ENCODE assay signal across 8 cellular contexts in genomic region chr2:199911052-199911876, GRCh38. TPM values are rescaled to one million over a fixed set of nuclear protein-coding genes. Genes with fewer than 3 reads are reported as not detected.
DNase-seq lines count a peak whose midpoint lies in the region; ATAC-seq and TF ChIP-seq lines count a peak whose summit lies in the region.

Gene C2orf69, plus strand, starts transcription at chr2:199911293. Its CDS starts 146 bp downstream, at chr2:199911439.

- in situ Hi-C loops in transverse colon (cut with MboI; ENCODE audit: low pct_ligation_motif_present in 1 of 4, low pct_unique_long_range_greater_than_20kb in 1 of 4, low sequenced_read_pairs in 3 of 4), result no loop called here

- peak; percentile 99 for DNase-seq in GM12865 (ENCODE audit: low read depth)
- DNase-seq in NCI-H1417 treated with DMSO at 0.1 percent for 48 hours (lab: John Stamatoyannopoulos, UW), result peak; percentile 93
- peak; percentile 83 for DNase-seq in T follicular helper cell (ENCODE audit: low read depth)
- DNase-seq in adipocyte (ENCODE audit: low read depth), result peak; percentile 98
- peak; percentile 97 for DNase-seq in cardiac septum (ENCODE audit: low spot score)
- DNase-seq in trophoblast cell, result peak; percentile 95 to 98
- DNase-seq in transverse colon, result peak; percentile 98

- peak within 1 kb of the TSS; percentile 91 for H2AFZ ChIP-seq in trophoblast cell (ENCODE audit: insufficient read depth, low read length, poor library complexity)

- H4K12ac ChIP-seq in trophoblast cell (ENCODE audit: low read depth, low read length), result peak within 1 kb of the TSS; percentile 57

- no peak within 1 kb of the TSS for H2BK12ac ChIP-seq in trophoblast cell (ENCODE audit: low read length)

- TF ChIP-seq CTCF in GM12865 (IDR thresholded peaks at IDR 0.05; ENCODE audit: insufficient read depth, low read depth, low read length, missing control alignments) (no peak), transverse colon (IDR thresholded peaks at IDR 0.05) (peak in 3 of 5 experiments; percentile 6 to 24 (median 15))

- H3K4ac ChIP-seq in trophoblast cell (ENCODE audit: low read depth, low read length), result peak within 1 kb of the TSS; percentile 45

- peak; percentile 93 for ATAC-seq in HG02763 (IDR thresholded peaks at IDR 0.05; ENCODE audit: unreplicated experiment)

- peak within 1 kb of the TSS; percentile 99 for H3K4me3 ChIP-seq in GM12865 (ENCODE audit: low read depth, low read length)
- H3K4me3 ChIP-seq in adipocyte (ENCODE audit: low read length), result peak within 1 kb of the TSS; percentile 99
- H3K4me3 ChIP-seq in trophoblast cell (ENCODE audit: low read depth, low read length), result peak within 1 kb of the TSS; percentile 89
- peak within 1 kb of the TSS; percentile 76 to 95 (median 86) for H3K4me3 ChIP-seq in transverse colon

- peak; percentile 89 for TF ChIP-seq POLR2A in transverse colon (IDR thresholded peaks at IDR 0.05)

- no CpG with 5 or more reads among the region's 85 CpGs for WGBS in trophoblast cell (ENCODE audit: extremely low coverage, insufficient coverage, insufficient read length)
- WGBS in transverse colon (ENCODE audit: low coverage in 1 of 2), 2 donors, result 0 to 1% methylated on average over 1 to 67 of the region's 85 CpGs

- peak within 1 kb of the TSS; percentile 71 for H3K18ac ChIP-seq in trophoblast cell (ENCODE audit: low read length)

- H3K4me1 ChIP-seq in adipocyte (ENCODE audit: control insufficient read depth, insufficient read depth, low read length) (peaks cover 20% of the 10 kb centered on the region), trophoblast cell (ENCODE audit: control insufficient read depth in 1 of 2, insufficient read depth in 2 of 2, low read length in 2 of 2) (peaks cover 0 to 3% of the 10 kb centered on the region in 2 experiments), transverse colon (peaks cover 11 to 25% (median 17%) of the 10 kb centered on the region in 4 donors)

- H3K4me2 ChIP-seq in trophoblast cell (ENCODE audit: low read length), result peak within 1 kb of the TSS; percentile 76

- H3K9me3 ChIP-seq in adipocyte (ENCODE audit: control insufficient read depth, low read length) (no peaks in the 10 kb centered on the region), trophoblast cell (ENCODE audit: insufficient read depth, low read depth, low read length) (no peaks in the 10 kb centered on the region), transverse colon (no peaks in the 10 kb centered on the region)

- H3K23ac ChIP-seq in trophoblast cell (ENCODE audit: low read length), result no peak within 1 kb of the TSS

- H2BK5ac ChIP-seq in trophoblast cell (ENCODE audit: low read depth, low read length, poor library complexity), result peak within 1 kb of the TSS; percentile 73

- H3K14ac ChIP-seq in trophoblast cell (ENCODE audit: low read length), result peak within 1 kb of the TSS; percentile 83

- peaks cover 11% of the 10 kb centered on the region for H3K79me2 ChIP-seq in trophoblast cell (ENCODE audit: control insufficient read depth, insufficient read depth, low read length, poor library complexity)

- no peak for TF ChIP-seq EP300 in transverse colon (IDR thresholded peaks at IDR 0.05; ENCODE audit: low read depth)

- H2BK120ac ChIP-seq in trophoblast cell (ENCODE audit: insufficient read depth, low read length, poor library complexity), result peak within 1 kb of the TSS; percentile 6

- peak within 1 kb of the TSS; percentile 40 for H4K91ac ChIP-seq in trophoblast cell (ENCODE audit: low read depth, low read length)

- peaks cover 7% of the 10 kb centered on the region for H3K79me1 ChIP-seq in trophoblast cell (ENCODE audit: low read length)

- H3K27me3 ChIP-seq in adipocyte (replicated peaks; ENCODE audit: control insufficient read depth, insufficient read depth, low read length) (no peaks in the 10 kb centered on the region), trophoblast cell (ENCODE audit: insufficient read depth, low read length) (no peaks in the 10 kb centered on the region), transverse colon (no peaks in the 10 kb centered on the region)

- H4K8ac ChIP-seq in trophoblast cell (ENCODE audit: low read depth, low read length), result peak within 1 kb of the TSS; percentile 72

- intact Hi-C loops in cardiac septum (cut with DNase I) (loop anchor here (5.0 kb wide), 2 partner anchors 46 to 396 kb away; partner anchors contain the start of genes MAIP1, SPATS2L and TYW5), transverse colon (cut with DNase I; ENCODE audit: low total_unique reads) (no loop called here)

- H3K27ac ChIP-seq in trophoblast cell (ENCODE audit: low read depth, low read length) (peak within 1 kb of the TSS; percentile 87), transverse colon (peak within 1 kb of the TSS; percentile 99)

- H3K9ac ChIP-seq in adipocyte (ENCODE audit: low read length), result peak within 1 kb of the TSS; percentile 95
- peak within 1 kb of the TSS; percentile 88 for H3K9ac ChIP-seq in trophoblast cell (ENCODE audit: low read length)

- peak within 1 kb of the TSS; percentile 76 for H2AK5ac ChIP-seq in trophoblast cell (ENCODE audit: low read length)

- H3K36me3 ChIP-seq in adipocyte (ENCODE audit: control insufficient read depth, insufficient read depth, low read length, severe bottlenecking), result peaks cover under 1% of the 10 kb centered on the region
- peaks cover 0 to 3% of the 10 kb centered on the region in 2 experiments for H3K36me3 ChIP-seq in trophoblast cell (ENCODE audit: control insufficient read depth in 1 of 2, insufficient read depth in 2 of 2, low read length in 2 of 2)
- peaks cover 0 to under 1% (median 0%) of the 10 kb centered on the region in 4 donors for H3K36me3 ChIP-seq in transverse colon

RNA-seq across cellular contexts. Expression of gene C2orf69, which starts in this region (rescaled TPM):
- total RNA-seq in cardiac septum (8.7 TPM), transverse colon (10 to 100 TPM in 3 of 4 donors, 1 to 10 TPM in 1; 6.0 to 26.3 (median 13.2) TPM)
- 7.7 and 7.9 TPM in 2 replicates for polyA plus RNA-seq in trophoblast cell (2013)

Comparison
In these comparisons a context has a peak if more than half of its experiments do, and no peak if none do; other contexts are left out.
1. Peak in every context shown above with its lines: DNase-seq, ATAC-seq, H3K4me3 ChIP-seq and H3K27ac ChIP-seq.